In genomic region chr7:107158028-107158427, GRCh38 we compare ENCODE assay signal across 11 cellular contexts.
"Had no signal": no experiment of that assay in that cellular context is flagged by ENCODE, and none has a peak within 500 bp of the region (broad histone marks: within the 10 kb centered on the region; RNA-seq: fewer than 3 reads in every experiment).

No MANE protein-coding gene starts in this region.

- H3K4me1 Mint-ChIP-seq: GM23338, H9 had no signal

- H3K27ac ChIP-seq: GM23248 had no signal

- FAIRE-seq: H1, H54 had no signal

- H3K9me3 Mint-ChIP-seq: GM23338, H9, HFFc6 had no signal

- H3K27ac Mint-ChIP-seq: GM23338, H9, HFFc6 had no signal

- H3K4me1 ChIP-seq: HAP-1 had no signal

- H3K4me3 ChIP-seq: GM23248, GM23338, HAP-1 had no signal

- H3K36me3 ChIP-seq: HAP-1 had no signal

- H3K4me2 ChIP-seq: GM23338 had no signal

- H2AFZ ChIP-seq: GM23248, GM23338 had no signal

- H3K9ac ChIP-seq: GM23248 had no signal

- ATAC-seq: GM23338, HCT116 had no signal

- DNase-seq: GM23248, GOT3, H7, H9, HCEC 1CT, HFFc6 had no signal

- H3K4me3 Mint-ChIP-seq: GM23338, H9, HFFc6 had no signal

- H3K9me3 ChIP-seq: HAP-1 had no signal
